In genomic region chr7:32636725-32637124, GRCh38 we compare ENCODE assay signal across 8 cellular contexts.
DNase-seq lines count a peak whose midpoint lies in the region; FAIRE-seq and TF ChIP-seq lines count a peak whose summit lies in the region.
"Not testable (repeated sequence)": the region's sequence is repeated elsewhere in the genome, so short reads cannot be mapped to it uniquely, and the experiment has no call there.

No MANE protein-coding gene starts in this region.

- H3K4me1 Mint-ChIP-seq in Calu3 (ENCODE audit: low read depth, unreplicated experiment) = not testable (repeated sequence)

- not testable (repeated sequence) for H3K36me3 ChIP-seq in neutrophil

- not testable (repeated sequence) for H3K36me3 Mint-ChIP-seq in Calu3 (ENCODE audit: insufficient read depth, unreplicated experiment)

- FAIRE-seq in GM12892 (lab: Jason Lieb, UNC) = peak; percentile 21

- H3K27me3 Mint-ChIP-seq in Calu3 (ENCODE audit: unreplicated experiment) = not testable (repeated sequence)

- intact Hi-C loops in Calu3 (cut with micrococcal nuclease; ENCODE audit: unreplicated experiment); head of caudate nucleus (cut with DNase I): not testable (repeated sequence)

- H3K27ac Mint-ChIP-seq in Calu3 (ENCODE audit: unreplicated experiment) = peak overlapping the region; percentile 45

- BruUV-seq in Calu3 (replicated peaks; lab: Mats Ljungman, UMichigan) = not testable (repeated sequence)

- peak overlapping the region; percentile 80 for H3K27ac ChIP-seq in neutrophil

- DNase-seq in Calu3; GM12892 (ENCODE audit: insufficient read length): not testable (repeated sequence)
- DNase-seq in HT-29 (ENCODE audit: low spot score) (peak; percentile 8), NB4 (ENCODE audit: low read depth) (peak; percentile 16), SK-MEL-5 (ENCODE audit: low read depth, low spot score) (peak; percentile 30), cerebellar cortex (ENCODE audit: low spot score) (peak; percentile 5), head of caudate nucleus (peak in 23 of 42 donors; percentile 13 to 72 (median 33))

- TF ChIP-seq POLR2A in GM12892 (IDR thresholded peaks at IDR 0.05; ENCODE audit: low read depth, low read length); NB4 (IDR thresholded peaks at IDR 0.05; ENCODE audit: extremely low read depth, insufficient read length): not testable (repeated sequence)

- not testable (repeated sequence) for H3K4me3 Mint-ChIP-seq in Calu3 (ENCODE audit: low read depth, unreplicated experiment)

- H3K9me3 Mint-ChIP-seq in Calu3 (ENCODE audit: low read depth, unreplicated experiment) = not testable (repeated sequence)

- not testable (repeated sequence) for H3K4me3 ChIP-seq in NB4 (ENCODE audit: low read depth, low read length); neutrophil (ENCODE audit: low read depth in 1 of 2, low read length in 1 of 2)

- CTCF ChIA-PET in Calu3 (lab: Charles Lee) = not testable (repeated sequence)

- TF ChIP-seq CTCF in Calu3 (IDR thresholded peaks at IDR 0.05; ENCODE audit: unreplicated experiment); NB4 (IDR thresholded peaks at IDR 0.05; ENCODE audit: low read depth, low read length); neutrophil (IDR thresholded peaks at IDR 0.05): not testable (repeated sequence)

- in situ Hi-C loops in SK-MEL-5 (cut with HindIII; ENCODE audit: low pct_unique_long_range_greater_than_20kb, low sequenced_read_pairs) = not testable (repeated sequence)

- H3K9me3 ChIP-seq in neutrophil = not testable (repeated sequence)

- H3K27me3 ChIP-seq in neutrophil = not testable (repeated sequence)

- peaks cover 22 to 29% of the 10 kb centered on the region in 2 experiments for H3K4me1 ChIP-seq in neutrophil (ENCODE audit: control insufficient read depth in 1 of 2, insufficient read depth in 1 of 2, low read depth in 1 of 2, low read length in 1 of 2)
